ENCODE assay signal across 10 cellular contexts in the genomic region with DNA sequence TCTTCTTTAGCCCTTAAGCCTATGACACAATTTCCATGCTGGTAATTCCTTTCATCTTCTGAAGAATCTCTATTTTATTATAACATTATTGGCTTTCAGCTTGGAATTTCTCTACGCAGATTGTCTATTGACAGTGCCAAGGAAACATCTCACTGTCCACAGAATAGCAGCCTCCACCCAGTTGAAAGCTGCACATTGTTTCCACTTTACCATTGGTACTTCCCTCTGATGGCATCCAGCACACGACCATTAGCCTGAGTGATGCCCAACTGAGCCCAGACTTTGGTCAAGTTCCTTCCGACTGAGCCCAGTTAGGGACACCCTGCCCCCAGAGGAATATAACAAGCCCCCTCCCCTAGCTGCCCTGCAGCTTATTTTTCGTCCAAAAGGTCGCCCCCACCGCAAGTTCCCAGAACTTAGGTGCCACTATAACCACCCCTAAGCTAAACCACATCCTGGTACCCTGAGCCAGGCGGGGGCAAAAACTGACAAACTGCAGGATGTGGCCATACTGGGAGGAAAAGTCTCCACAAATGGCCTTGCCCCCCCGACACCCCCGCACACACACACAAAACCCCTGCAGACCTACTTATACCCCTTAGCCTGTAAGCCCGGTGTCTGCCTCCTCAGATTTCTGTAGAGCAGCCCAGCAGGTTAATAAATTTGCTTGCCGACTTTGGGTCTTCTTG. TPM values are rescaled to one million over a fixed set of nuclear protein-coding genes. Genes with fewer than 3 reads are reported as not detected.
DNase-seq lines count a peak whose midpoint lies in the region; ATAC-seq and TF ChIP-seq lines count a peak whose summit lies in the region.
"Had no signal": no experiment of that assay in that cellular context is flagged by ENCODE, and none has a peak within 500 bp of the region (broad histone marks: within the 10 kb centered on the region; RNA-seq: fewer than 3 reads in every experiment).

No MANE protein-coding gene starts in this region.

- peaks cover 73% of the 10 kb centered on the region for H3K36me3 Mint-ChIP-seq in activated CD4-positive, alpha-beta T cell treated with anti-CD3 and anti-CD28 coated beads for 36 hours (ENCODE audit: low read depth)
- H3K36me3 Mint-ChIP-seq in activated CD4-positive, alpha-beta T cell treated with anti-CD3 and anti-CD28 coated beads, Interleukin-2, amount 10 ng/mL, durations not matched to agents 7 days and 5 days (ENCODE audit: low read depth), result peaks cover 87% of the 10 kb centered on the region
- H3K36me3 Mint-ChIP-seq in central memory CD8-positive, alpha-beta T cell (ENCODE audit: insufficient read depth), result peaks cover 37% of the 10 kb centered on the region
- H3K36me3 Mint-ChIP-seq in nephron progenitor cell (ENCODE audit: low read depth), result no peaks in the 10 kb centered on the region

- intact Hi-C loops in activated CD4-positive, alpha-beta T cell treated with anti-CD3 and anti-CD28 coated beads for 36 hours (cut with DNase I, micrococcal nuclease), result loop anchor here in 1 of 2 experiments (2.0 kb wide), 1 partner anchor 13 kb away; a partner anchor contains a TSS

- no peak for TF ChIP-seq CTCF in nephron progenitor cell (IDR thresholded peaks at IDR 0.05)

- peaks cover 6% of the 10 kb centered on the region for H3K9me3 Mint-ChIP-seq in activated CD4-positive, alpha-beta T cell treated with anti-CD3 and anti-CD28 coated beads for 36 hours (ENCODE audit: low read depth)
- H3K9me3 Mint-ChIP-seq in activated CD4-positive, alpha-beta T cell treated with anti-CD3 and anti-CD28 coated beads, Interleukin-2, amount 10 ng/mL, durations not matched to agents 7 days and 5 days, result peaks cover 23% of the 10 kb centered on the region
- peaks cover 5% of the 10 kb centered on the region for H3K9me3 Mint-ChIP-seq in central memory CD8-positive, alpha-beta T cell
- H3K9me3 Mint-ChIP-seq in nephron progenitor cell, result no peaks in the 10 kb centered on the region

- H3K27ac Mint-ChIP-seq in activated CD4-positive, alpha-beta T cell treated with anti-CD3 and anti-CD28 coated beads for 36 hours, result peak overlapping the region; percentile 80
- peak overlapping the region; percentile 79 for H3K27ac Mint-ChIP-seq in activated CD4-positive, alpha-beta T cell treated with anti-CD3 and anti-CD28 coated beads, Interleukin-2, amount 10 ng/mL, durations not matched to agents 7 days and 5 days
- peak overlapping the region; percentile 81 for H3K27ac Mint-ChIP-seq in central memory CD8-positive, alpha-beta T cell (ENCODE audit: low read depth)
- H3K27ac Mint-ChIP-seq in nephron progenitor cell, result no peak overlapping the region

- ATAC-seq in activated CD4-positive, alpha-beta T cell treated with anti-CD3 and anti-CD28 coated beads for 36 hours, result peak; percentile 59
- peak; percentile 74 for ATAC-seq in central memory CD8-positive, alpha-beta T cell (replicated peaks; ENCODE audit: extremely low read depth, poor library complexity, severe bottlenecking)
- no peak for ATAC-seq in GM18907 (IDR thresholded peaks at IDR 0.05; ENCODE audit: unreplicated experiment)

- H3K27me3 Mint-ChIP-seq in activated CD4-positive, alpha-beta T cell treated with anti-CD3 and anti-CD28 coated beads for 36 hours, result no peaks in the 10 kb centered on the region
- no peaks in the 10 kb centered on the region for H3K27me3 Mint-ChIP-seq in activated CD4-positive, alpha-beta T cell treated with anti-CD3 and anti-CD28 coated beads, Interleukin-2, amount 10 ng/mL, durations not matched to agents 7 days and 5 days
- no peaks in the 10 kb centered on the region for H3K27me3 Mint-ChIP-seq in central memory CD8-positive, alpha-beta T cell
- H3K27me3 Mint-ChIP-seq in nephron progenitor cell (ENCODE audit: low read depth, poor library complexity), result no peaks in the 10 kb centered on the region

- POLR2A ChIA-PET in activated CD4-positive, alpha-beta T cell treated with anti-CD3 and anti-CD28 coated beads for 36 hours (lab: Charles Lee), result interaction anchor here (0.6 kb wide), 1 partner anchor 52 kb away, joined by 4 read pairs; no protein-coding TSS in a partner anchor
- POLR2A ChIA-PET in activated CD4-positive, alpha-beta T cell treated with anti-CD3 and anti-CD28 coated beads, Interleukin-2, amount 10 ng/mL, durations not matched to agents 7 days and 5 days (lab: Charles Lee), result no interaction called here

- CTCF ChIA-PET in activated CD4-positive, alpha-beta T cell treated with anti-CD3 and anti-CD28 coated beads for 36 hours (lab: Charles Lee), result interaction anchor here (0.7 to 2.2 kb wide), 3 partner anchors 13 to 143 kb away, joined by 3 to 6 read pairs (median 3); a partner anchor contains a TSS
- CTCF ChIA-PET in activated CD4-positive, alpha-beta T cell treated with anti-CD3 and anti-CD28 coated beads, Interleukin-2, amount 10 ng/mL, durations not matched to agents 7 days and 5 days (lab: Charles Lee), result interaction anchor here (1.6 to 2.0 kb wide), 2 partner anchors 13 to 96 kb away, joined by 3 to 6 read pairs; a partner anchor contains a TSS

- H3K4me3 Mint-ChIP-seq in activated CD4-positive, alpha-beta T cell treated with anti-CD3 and anti-CD28 coated beads for 36 hours, result peak overlapping the region; percentile 41
- H3K4me3 Mint-ChIP-seq in activated CD4-positive, alpha-beta T cell treated with anti-CD3 and anti-CD28 coated beads, Interleukin-2, amount 10 ng/mL, durations not matched to agents 7 days and 5 days, result peak overlapping the region; percentile 60
- peak overlapping the region; percentile 76 for H3K4me3 Mint-ChIP-seq in central memory CD8-positive, alpha-beta T cell
- no peak overlapping the region for H3K4me3 Mint-ChIP-seq in nephron progenitor cell

- H3K4me1 Mint-ChIP-seq in activated CD4-positive, alpha-beta T cell treated with anti-CD3 and anti-CD28 coated beads for 36 hours, result peaks cover 65% of the 10 kb centered on the region
- peaks cover 66% of the 10 kb centered on the region for H3K4me1 Mint-ChIP-seq in activated CD4-positive, alpha-beta T cell treated with anti-CD3 and anti-CD28 coated beads, Interleukin-2, amount 10 ng/mL, durations not matched to agents 7 days and 5 days
- peaks cover 66% of the 10 kb centered on the region for H3K4me1 Mint-ChIP-seq in central memory CD8-positive, alpha-beta T cell
- peaks cover 14% of the 10 kb centered on the region for H3K4me1 Mint-ChIP-seq in nephron progenitor cell

- peak; percentile 60 for DNase-seq in activated CD4-positive, alpha-beta T cell treated with anti-CD3 and anti-CD28 coated beads for 36 hours
- no peak for DNase-seq in activated CD4-positive, alpha-beta T cell treated with anti-CD3 and anti-CD28 coated beads for 1 hour
- DNase-seq in activated CD4-positive, alpha-beta T cell treated with anti-CD3 and anti-CD28 coated beads, Interleukin-2, amount 10 ng/mL, durations not matched to agents 7 days and 5 days, result peak; percentile 67
- DNase-seq in central memory CD8-positive, alpha-beta T cell (ENCODE audit: low spot score in 2 of 2), result no peak
- DNase-seq in stimulated activated CD8-positive, alpha-beta memory T cell treated with anti-CD3 and anti-CD28 coated beads, Interleukin-7, amount 100 ng/mL, for 48 hours (ENCODE audit: extremely low read depth in 1 of 2, low read depth in 1 of 2), result peak; percentile 35 to 40
- DNase-seq in NCI-H748 treated with DMSO at 0.1 percent for 48 hours (lab: John Stamatoyannopoulos, UW), result no peak
- no peak for DNase-seq in nephron progenitor cell
- DNase-seq: DMS 273 treated with DMSO at 0.1 percent for 48 hours had no signal

RNA-seq across cellular contexts. Expression of a gene that starts 13.2 kb away (rescaled TPM):
- 100 to 1,000 TPM; 122 to 137 TPM for total RNA-seq in activated CD4-positive, alpha-beta T cell treated with anti-CD3 and anti-CD28 coated beads for 36 hours
- total RNA-seq in activated CD4-positive, alpha-beta T cell treated with anti-CD3 and anti-CD28 coated beads, Interleukin-2, amount 10 ng/mL, durations not matched to agents 7 days and 5 days, result 100 to 1,000 TPM; 370 to 405 TPM
- total RNA-seq: A172 had no signal

Comparison
In these comparisons a context has a peak if more than half of its experiments do, and no peak if none do; other contexts are left out.
1. DNase-seq: peak in activated CD4-positive, alpha-beta T cell treated with anti-CD3 and anti-CD28 coated beads for 36 hours (single experiment), activated CD4-positive, alpha-beta T cell treated with anti-CD3 and anti-CD28 coated beads, Interleukin-2, amount 10 ng/mL, durations not matched to agents 7 days and 5 days (single experiment) and stimulated activated CD8-positive, alpha-beta memory T cell treated with anti-CD3 and anti-CD28 coated beads, Interleukin-7, amount 100 ng/mL, for 48 hours (2 of 2); none in activated CD4-positive, alpha-beta T cell treated with anti-CD3 and anti-CD28 coated beads for 1 hour (single experiment), central memory CD8-positive, alpha-beta T cell (0 of 2), NCI-H748 treated with DMSO at 0.1 percent for 48 hours (single experiment) and nephron progenitor cell (single experiment).